Comparison of ENCODE assay signal across 9 cellular contexts in genomic region chr1:184945034-184945433, GRCh38. TPM values are rescaled to one million over a fixed set of nuclear protein-coding genes. Genes with fewer than 3 reads are reported as not detected.
DNase-seq lines count a peak whose midpoint lies in the region; ATAC-seq and TF ChIP-seq lines count a peak whose summit lies in the region.
"Had no signal": no experiment of that assay in that cellular context is flagged by ENCODE, and none has a peak within 500 bp of the region (broad histone marks: within the 10 kb centered on the region; RNA-seq: fewer than 3 reads in every experiment).

No MANE protein-coding gene starts in this region.

- H3K4me3 Mint-ChIP-seq in activated naive CD4-positive, alpha-beta T cell treated with anti-CD3 and anti-CD28 coated beads, Interleukin-2, amount 10 ng/mL, durations not matched to agents 7 days and 5 days: no peak overlapping the region
- H3K4me3 Mint-ChIP-seq in endothelial cell (ENCODE audit: unreplicated experiment): no peak overlapping the region
- H3K4me3 Mint-ChIP-seq: activated T-cell treated with anti-CD3 and anti-CD28 coated beads, Interleukin-2, amount 50 U/mL, for 4 hours had no signal

- H3K36me3 Mint-ChIP-seq in activated naive CD4-positive, alpha-beta T cell treated with anti-CD3 and anti-CD28 coated beads, Interleukin-2, amount 10 ng/mL, durations not matched to agents 7 days and 5 days: peaks cover 11% of the 10 kb centered on the region
- H3K36me3 Mint-ChIP-seq in endothelial cell (ENCODE audit: low read depth, unreplicated experiment): no peaks in the 10 kb centered on the region

- ATAC-seq in GM21723 (IDR thresholded peaks at IDR 0.05; ENCODE audit: unreplicated experiment): peak; percentile 66
- ATAC-seq: activated T-cell treated with anti-CD3 and anti-CD28 coated beads, Interleukin-2, amount 50 U/mL, for 4 hours had no signal

- peak; percentile 68 for DNase-seq in GM12865 (ENCODE audit: low read depth)
- peak; percentile 15 for DNase-seq in NCI-H226
- no peak for DNase-seq in right atrium auricular region (ENCODE audit: low spot score)
- DNase-seq in activated naive CD4-positive, alpha-beta T cell treated with anti-CD3 and anti-CD28 coated beads, Interleukin-2, amount 10 ng/mL, durations not matched to agents 7 days and 5 days: no peak
- no peak for DNase-seq in NCI-H1092 (lab: John Stamatoyannopoulos, UW)
- no peak for DNase-seq in endothelial cell (ENCODE audit: low spot score)
- DNase-seq in activated CD4-positive, alpha-beta T cell treated with anti-CD3 and anti-CD28 coated beads for 1 hour: no peak
- DNase-seq: activated T-cell treated with anti-CD3 and anti-CD28 coated beads, Interleukin-2, amount 50 U/mL, for 4 hours had no signal

- H3K9me3 Mint-ChIP-seq in activated naive CD4-positive, alpha-beta T cell treated with anti-CD3 and anti-CD28 coated beads, Interleukin-2, amount 10 ng/mL, durations not matched to agents 7 days and 5 days: no peaks in the 10 kb centered on the region
- no peaks in the 10 kb centered on the region for H3K9me3 Mint-ChIP-seq in endothelial cell (ENCODE audit: unreplicated experiment)
- H3K9me3 Mint-ChIP-seq: activated T-cell treated with anti-CD3 and anti-CD28 coated beads, Interleukin-2, amount 50 U/mL, for 4 hours had no signal

- no peaks in the 10 kb centered on the region for H3K27me3 Mint-ChIP-seq in activated naive CD4-positive, alpha-beta T cell treated with anti-CD3 and anti-CD28 coated beads, Interleukin-2, amount 10 ng/mL, durations not matched to agents 7 days and 5 days
- H3K27me3 Mint-ChIP-seq in endothelial cell (ENCODE audit: unreplicated experiment): no peaks in the 10 kb centered on the region

- H3K4me3 ChIP-seq in GM12865 (ENCODE audit: low read depth, low read length): no peak overlapping the region
- no peak overlapping the region for H3K4me3 ChIP-seq in right atrium auricular region

- H3K27me3 ChIP-seq in right atrium auricular region: no peaks in the 10 kb centered on the region

- H3K36me3 ChIP-seq in right atrium auricular region: no peaks in the 10 kb centered on the region

- CTCF ChIA-PET in activated naive CD4-positive, alpha-beta T cell treated with anti-CD3 and anti-CD28 coated beads, Interleukin-2, amount 10 ng/mL, durations not matched to agents 7 days and 5 days (lab: Charles Lee): no interaction called here

- TF ChIP-seq CTCF in GM12865 (IDR thresholded peaks at IDR 0.05; ENCODE audit: insufficient read depth, low read depth, low read length, missing control alignments) (no peak), right atrium auricular region (IDR thresholded peaks at IDR 0.05) (no peak), endothelial cell (IDR thresholded peaks at IDR 0.05; ENCODE audit: unreplicated experiment) (no peak)

- H3K9me3 ChIP-seq in right atrium auricular region: no peaks in the 10 kb centered on the region

- H3K27ac ChIP-seq in right atrium auricular region: peak overlapping the region; percentile 56 to 69

- H3K4me1 Mint-ChIP-seq in activated naive CD4-positive, alpha-beta T cell treated with anti-CD3 and anti-CD28 coated beads, Interleukin-2, amount 10 ng/mL, durations not matched to agents 7 days and 5 days: peaks cover 8% of the 10 kb centered on the region
- H3K4me1 Mint-ChIP-seq in endothelial cell (ENCODE audit: unreplicated experiment): peaks cover 9% of the 10 kb centered on the region

- H3K4me1 ChIP-seq in right atrium auricular region: peaks cover 0 to 46% of the 10 kb centered on the region in 2 donors

- no peak overlapping the region for H3K27ac Mint-ChIP-seq in activated naive CD4-positive, alpha-beta T cell treated with anti-CD3 and anti-CD28 coated beads, Interleukin-2, amount 10 ng/mL, durations not matched to agents 7 days and 5 days
- no peak overlapping the region for H3K27ac Mint-ChIP-seq in endothelial cell (ENCODE audit: unreplicated experiment)

RNA-seq across cellular contexts. Expression of gene NIBAN1, which starts 29.3 kb away (rescaled TPM):
- total RNA-seq in right atrium auricular region (100 to 1,000 TPM; 198 to 371 TPM), endothelial cell (ENCODE audit: unreplicated experiment) (4.7 TPM)

Comparison
In these comparisons a context has a peak if more than half of its experiments do, and no peak if none do; other contexts are left out.
1. DNase-seq: peak in GM12865 (single experiment) and NCI-H226 (single experiment); none in right atrium auricular region (single experiment), activated naive CD4-positive, alpha-beta T cell treated with anti-CD3 and anti-CD28 coated beads, Interleukin-2, amount 10 ng/mL, durations not matched to agents 7 days and 5 days (single experiment), NCI-H1092 (single experiment), endothelial cell (single experiment) and activated CD4-positive, alpha-beta T cell treated with anti-CD3 and anti-CD28 coated beads for 1 hour (single experiment).
2. RNA of gene NIBAN1, which starts 29.3 kb away (total RNA-seq): 198 to 371 TPM in right atrium auricular region; 4.7 TPM in endothelial cell (single experiment); every median in the first group is over 10 times any median in the second.